ENCODE assay signal across 22 cellular contexts in genomic region chr16:58678269-58678668, GRCh38.
"Had no signal": no experiment of that assay in that cellular context is flagged by ENCODE, and none has a peak within 500 bp of the region (broad histone marks: within the 10 kb centered on the region; RNA-seq: fewer than 3 reads in every experiment).

No MANE protein-coding gene starts in this region.

- H3K4me1 ChIP-seq: body of pancreas, colonic mucosa had no signal

- H3K4me3 Mint-ChIP-seq: activated CD4-positive, alpha-beta memory T cell treated with anti-CD3 and anti-CD28 coated beads for 36 hours; activated CD4-positive, alpha-beta T cell treated with anti-CD3 and anti-CD28 coated beads for 36 hours; activated CD4-positive, alpha-beta T cell treated with anti-CD3 and anti-CD28 coated beads, Interleukin-2, amount 10 ng/mL, durations not matched to agents 24 days and 14 days; activated CD8-positive, alpha-beta memory T cell treated with anti-CD3 and anti-CD28 coated beads, Interleukin-2, amount 10 ng/mL, durations not matched to agents 7 days and 5 days; activated CD8-positive, alpha-beta T cell treated with anti-CD3 and anti-CD28 coated beads, Interleukin-2, amount 10 ng/mL, durations not matched to agents 7 days and 5 days; activated naive CD4-positive, alpha-beta T cell treated with anti-CD3 and anti-CD28 coated beads for 36 hours; activated naive CD4-positive, alpha-beta T cell treated with anti-CD3 and anti-CD28 coated beads, Interleukin-2, amount 50 U/mL, for 24 hours; activated naive CD8-positive, alpha-beta T cell treated with anti-CD3 and anti-CD28 coated beads for 36 hours; activated naive CD8-positive, alpha-beta T cell treated with anti-CD3 and anti-CD28 coated beads, Interleukin-2, amount 50 U/mL, for 24 hours; activated T-helper 1 cell treated with anti-CD3 and anti-CD28 coated beads, Interleukin-12 subunit alpha, Interleukin-12 subunit beta, Interleukin-2, Interleukin-4 antibody, amounts not matched to agents 30 ng/mL and 10 ng/mL and 1 ng/mL, durations not matched to agents 14 hours and 24 hours and 36 hours had no signal

- ATAC-seq: activated CD4-positive, alpha-beta T cell treated with anti-CD3 and anti-CD28 coated beads for 36 hours; activated CD8-positive, alpha-beta memory T cell treated with anti-CD3 and anti-CD28 coated beads, Interleukin-2, amount 10 ng/mL, durations not matched to agents 7 days and 5 days; activated CD8-positive, alpha-beta T cell treated with anti-CD3 and anti-CD28 coated beads, Interleukin-2, amount 10 ng/mL, durations not matched to agents 7 days and 5 days; activated naive CD8-positive, alpha-beta T cell treated with anti-CD3 and anti-CD28 coated beads, Interleukin-2, amount 50 U/mL, for 24 hours; body of pancreas had no signal

- H3K27me3 Mint-ChIP-seq: activated CD4-positive, alpha-beta memory T cell treated with anti-CD3 and anti-CD28 coated beads for 36 hours; activated CD4-positive, alpha-beta T cell treated with anti-CD3 and anti-CD28 coated beads for 36 hours; activated CD4-positive, alpha-beta T cell treated with anti-CD3 and anti-CD28 coated beads, Interleukin-2, amount 10 ng/mL, durations not matched to agents 24 days and 14 days; activated CD8-positive, alpha-beta memory T cell treated with anti-CD3 and anti-CD28 coated beads, Interleukin-2, amount 10 ng/mL, durations not matched to agents 7 days and 5 days; activated naive CD4-positive, alpha-beta T cell treated with anti-CD3 and anti-CD28 coated beads, Interleukin-2, amount 50 U/mL, for 24 hours; activated naive CD8-positive, alpha-beta T cell treated with anti-CD3 and anti-CD28 coated beads for 36 hours; activated naive CD8-positive, alpha-beta T cell treated with anti-CD3 and anti-CD28 coated beads, Interleukin-2, amount 50 U/mL, for 24 hours had no signal

- H3K9me3 ChIP-seq: adrenal gland, body of pancreas, colonic mucosa had no signal

- DNase-seq: activated CD4-positive, alpha-beta T cell treated with anti-CD3 and anti-CD28 coated beads, Interleukin-2, amount 10 ng/mL, durations not matched to agents 24 days and 14 days; activated CD4-positive, CD25-positive, alpha-beta regulatory T cell; activated CD4-positive, CD25-positive, alpha-beta regulatory T cell treated with anti-CD3 and anti-CD28 coated beads, Interleukin-2, amount 50 U/mL, for 72 hours; activated CD8-positive, alpha-beta memory T cell treated with anti-CD3 and anti-CD28 coated beads, Interleukin-2, amount 10 ng/mL, durations not matched to agents 7 days and 5 days; activated CD8-positive, alpha-beta memory T cell treated with anti-CD3 and anti-CD28 coated beads, Interleukin-2, amount 50 U/mL, for 4 hours; activated CD8-positive, alpha-beta T cell treated with anti-CD3 and anti-CD28 coated beads, Interleukin-2, amount 10 ng/mL, durations not matched to agents 7 days and 5 days; activated effector memory CD4-positive, alpha-beta T cell treated with anti-CD3 and anti-CD28 coated beads, Interleukin-2, amount 50 U/mL, for 16 hours; activated naive CD8-positive, alpha-beta T cell treated with anti-CD3 and anti-CD28 coated beads for 36 hours; activated naive CD8-positive, alpha-beta T cell treated with anti-CD3 and anti-CD28 coated beads, Interleukin-2, amount 50 U/mL, for 24 hours; activated T-cell treated with anti-CD3 and anti-CD28 coated beads, Interleukin-2, amount 50 U/mL, for 1 hour; activated T-cell treated with anti-CD3 and anti-CD28 coated beads, Interleukin-2, amount 50 U/mL, for 48 hours; colonic mucosa; effector CD8-positive, alpha-beta T cell; glutamatergic neuron had no signal

- H3K36me3 Mint-ChIP-seq: activated CD8-positive, alpha-beta memory T cell treated with anti-CD3 and anti-CD28 coated beads, Interleukin-2, amount 10 ng/mL, durations not matched to agents 7 days and 5 days had no signal

- H3K4me3 ChIP-seq: adrenal gland, body of pancreas, colonic mucosa had no signal

- H3K9me3 Mint-ChIP-seq: activated CD4-positive, alpha-beta memory T cell treated with anti-CD3 and anti-CD28 coated beads for 36 hours; activated CD4-positive, alpha-beta T cell treated with anti-CD3 and anti-CD28 coated beads, Interleukin-2, amount 10 ng/mL, durations not matched to agents 24 days and 14 days; activated naive CD4-positive, alpha-beta T cell treated with anti-CD3 and anti-CD28 coated beads for 36 hours; activated naive CD4-positive, alpha-beta T cell treated with anti-CD3 and anti-CD28 coated beads, Interleukin-2, amount 50 U/mL, for 24 hours; activated naive CD8-positive, alpha-beta T cell treated with anti-CD3 and anti-CD28 coated beads for 36 hours; activated naive CD8-positive, alpha-beta T cell treated with anti-CD3 and anti-CD28 coated beads, Interleukin-2, amount 50 U/mL, for 24 hours; activated T-helper 1 cell treated with anti-CD3 and anti-CD28 coated beads, Interleukin-12 subunit alpha, Interleukin-12 subunit beta, Interleukin-2, Interleukin-4 antibody, amounts not matched to agents 30 ng/mL and 10 ng/mL and 1 ng/mL, durations not matched to agents 14 hours and 24 hours and 36 hours; activated T-helper 2 cell treated with anti-CD3 and anti-CD28 coated beads, Interferon-gamma antibody, Interleukin-2, Interleukin-4, amounts not matched to agents 10 μg/mL and 5 μg/mL and 100 μg/mL, durations not matched to agents 14 hours and 24 hours and 36 hours had no signal

- H3K27me3 ChIP-seq: adrenal gland, body of pancreas, colonic mucosa had no signal

- H3K36me3 ChIP-seq: colonic mucosa had no signal

- H3K27ac ChIP-seq: adrenal gland, body of pancreas, colonic mucosa had no signal

- H3K27ac Mint-ChIP-seq: activated CD4-positive, alpha-beta memory T cell treated with anti-CD3 and anti-CD28 coated beads for 36 hours; activated CD4-positive, alpha-beta T cell treated with anti-CD3 and anti-CD28 coated beads for 36 hours; activated CD4-positive, alpha-beta T cell treated with anti-CD3 and anti-CD28 coated beads, Interleukin-2, amount 10 ng/mL, durations not matched to agents 24 days and 14 days; activated CD8-positive, alpha-beta memory T cell treated with anti-CD3 and anti-CD28 coated beads, Interleukin-2, amount 10 ng/mL, durations not matched to agents 7 days and 5 days; activated CD8-positive, alpha-beta T cell treated with anti-CD3 and anti-CD28 coated beads, Interleukin-2, amount 10 ng/mL, durations not matched to agents 7 days and 5 days; activated naive CD4-positive, alpha-beta T cell treated with anti-CD3 and anti-CD28 coated beads for 36 hours; activated naive CD4-positive, alpha-beta T cell treated with anti-CD3 and anti-CD28 coated beads, Interleukin-2, amount 50 U/mL, for 24 hours; activated naive CD8-positive, alpha-beta T cell treated with anti-CD3 and anti-CD28 coated beads for 36 hours; activated naive CD8-positive, alpha-beta T cell treated with anti-CD3 and anti-CD28 coated beads, Interleukin-2, amount 50 U/mL, for 24 hours; activated T-helper 1 cell treated with anti-CD3 and anti-CD28 coated beads, Interleukin-12 subunit alpha, Interleukin-12 subunit beta, Interleukin-2, Interleukin-4 antibody, amounts not matched to agents 30 ng/mL and 10 ng/mL and 1 ng/mL, durations not matched to agents 14 hours and 24 hours and 36 hours; activated T-helper 2 cell treated with anti-CD3 and anti-CD28 coated beads, Interferon-gamma antibody, Interleukin-2, Interleukin-4, amounts not matched to agents 10 μg/mL and 5 μg/mL and 100 μg/mL, durations not matched to agents 14 hours and 24 hours and 36 hours had no signal
